11 cellular contexts compared by ENCODE assay signal in the genomic region with DNA sequence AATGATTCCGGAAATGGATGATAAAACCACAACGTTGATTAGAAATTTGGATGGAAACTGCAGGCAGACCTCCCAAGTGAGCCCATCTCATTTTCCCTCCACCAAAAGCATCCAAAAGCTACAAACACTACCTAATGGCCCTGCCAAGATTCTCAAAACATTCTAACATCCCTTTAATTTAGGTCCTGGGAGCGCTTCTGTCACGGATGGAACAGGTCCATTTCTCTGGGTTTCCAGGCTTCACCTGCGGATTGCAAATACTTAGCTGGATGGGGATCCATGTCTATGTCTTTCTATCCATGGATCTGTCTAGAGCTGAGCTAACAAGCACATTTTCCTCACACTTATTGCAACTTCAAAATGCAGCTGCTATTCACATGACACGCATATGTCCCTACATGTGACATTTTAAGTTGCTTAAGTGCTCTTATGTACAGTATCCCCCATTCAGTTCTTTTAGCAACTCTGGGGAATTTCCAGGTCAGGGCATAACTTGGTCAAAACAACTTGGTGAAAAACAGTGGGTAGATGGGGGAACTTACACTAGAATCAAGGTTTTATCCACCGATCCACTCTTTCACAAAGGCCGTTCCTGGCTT.
DNase-seq lines count a peak whose midpoint lies in the region; ATAC-seq and TF ChIP-seq lines count a peak whose summit lies in the region.
"Had no signal": no experiment of that assay in that cellular context is flagged by ENCODE, and none has a peak within 500 bp of the region (broad histone marks: within the 10 kb centered on the region; RNA-seq: fewer than 3 reads in every experiment).

No MANE protein-coding gene starts in this region.

- no peak overlapping the region for H3K4me3 Mint-ChIP-seq in chondrocyte (ENCODE audit: unreplicated experiment)
- H3K4me3 Mint-ChIP-seq in mesothelial cell of epicardium = no peak overlapping the region
- no peak overlapping the region for H3K4me3 Mint-ChIP-seq in activated CD8-positive, alpha-beta T cell treated with anti-CD3 and anti-CD28 coated beads for 36 hours
- H3K4me3 Mint-ChIP-seq: T-helper 17 cell had no signal

- no peak overlapping the region; the same call in 1 of the 2 replicates for H3K4me3 ChIP-seq in AG04450 (ENCODE audit: low read depth, low read length)
- H3K4me3 ChIP-seq in rectal smooth muscle tissue (ENCODE audit: low read length) = no peak overlapping the region

- CTCF ChIA-PET in AG04450 (lab: Charles Lee) = interaction anchor here (0.7 to 3.4 kb wide), 2 partner anchors 14 to 371 kb away, joined by 4 to 15 read pairs; no protein-coding TSS in a partner anchor
- CTCF ChIA-PET in activated CD8-positive, alpha-beta T cell treated with anti-CD3 and anti-CD28 coated beads for 36 hours (lab: Charles Lee) = interaction anchor here (2.9 kb wide), 1 partner anchor 12 kb away, joined by 10 read pairs; no protein-coding TSS in a partner anchor

- TF ChIP-seq CTCF in AG04450 (IDR thresholded peaks at IDR 0.05; ENCODE audit: low read depth, low read length) = no peak
- no peak for TF ChIP-seq CTCF in chondrocyte (IDR thresholded peaks at IDR 0.05)
- no peak for TF ChIP-seq CTCF in mesothelial cell of epicardium (IDR thresholded peaks at IDR 0.05; ENCODE audit: unreplicated experiment)
- TF ChIP-seq CTCF in activated CD8-positive, alpha-beta T cell treated with anti-CD3 and anti-CD28 coated beads for 36 hours (IDR thresholded peaks at IDR 0.05) = no peak

- H3K4me1 Mint-ChIP-seq in chondrocyte (ENCODE audit: low read depth) = peaks cover 77% of the 10 kb centered on the region
- H3K4me1 Mint-ChIP-seq in mesothelial cell of epicardium = peaks cover 21% of the 10 kb centered on the region
- H3K4me1 Mint-ChIP-seq in activated CD8-positive, alpha-beta T cell treated with anti-CD3 and anti-CD28 coated beads for 36 hours (ENCODE audit: low read depth) = no peaks in the 10 kb centered on the region
- H3K4me1 Mint-ChIP-seq: T-helper 17 cell had no signal

- H3K27me3 ChIP-seq in AG04450 (ENCODE audit: control insufficient read depth, insufficient read depth, low read length) = no peaks in the 10 kb centered on the region
- H3K27me3 ChIP-seq in rectal smooth muscle tissue (ENCODE audit: control insufficient read depth, insufficient read depth, low read length) = no peaks in the 10 kb centered on the region

- H3K4me1 ChIP-seq in rectal smooth muscle tissue (ENCODE audit: control insufficient read depth, insufficient read depth, low read length) = peaks cover 38% of the 10 kb centered on the region

- DNase-seq in AG04450 (ENCODE audit: low read depth, low spot score) = no peak
- no peak for DNase-seq in chondrocyte (ENCODE audit: low spot score)
- no peak for DNase-seq in left cardiac atrium
- no peak for DNase-seq in stimulated activated CD4-positive, alpha-beta T cell treated with anti-CD3 and anti-CD28 coated beads, Interleukin-4, amount 100 ng/mL, for 24 hours
- no peak for DNase-seq in mesothelial cell of epicardium (ENCODE audit: low spot score in 2 of 2, unreplicated experiment in 2 of 2)
- DNase-seq in activated CD8-positive, alpha-beta T cell treated with anti-CD3 and anti-CD28 coated beads for 36 hours = no peak
- DNase-seq in hepatic stellate cell (ENCODE audit: low spot score) = no peak
- DNase-seq: erythroblast, NCI-H1092, T-helper 17 cell had no signal

- intact Hi-C loops in left cardiac atrium (cut with DNase I) = loop anchor here in 1 of 2 donors (10.0 kb wide), 1 partner anchor 181 kb away; no protein-coding TSS in a partner anchor
- intact Hi-C loops in activated CD8-positive, alpha-beta T cell treated with anti-CD3 and anti-CD28 coated beads for 36 hours (cut with micrococcal nuclease) = no loop called here

- H3K27me3 Mint-ChIP-seq in chondrocyte (ENCODE audit: low read depth) = no peaks in the 10 kb centered on the region
- H3K27me3 Mint-ChIP-seq in mesothelial cell of epicardium (ENCODE audit: low read depth) = no peaks in the 10 kb centered on the region
- H3K27me3 Mint-ChIP-seq in activated CD8-positive, alpha-beta T cell treated with anti-CD3 and anti-CD28 coated beads for 36 hours = peaks cover 21% of the 10 kb centered on the region

- H3K9me3 Mint-ChIP-seq in chondrocyte (ENCODE audit: low read depth) = no peaks in the 10 kb centered on the region
- peaks cover 4% of the 10 kb centered on the region for H3K9me3 Mint-ChIP-seq in mesothelial cell of epicardium
- H3K9me3 Mint-ChIP-seq in activated CD8-positive, alpha-beta T cell treated with anti-CD3 and anti-CD28 coated beads for 36 hours = no peaks in the 10 kb centered on the region

- peak overlapping the region; percentile 94 for H3K27ac Mint-ChIP-seq in chondrocyte (ENCODE audit: unreplicated experiment)
- H3K27ac Mint-ChIP-seq in mesothelial cell of epicardium = no peak overlapping the region
- H3K27ac Mint-ChIP-seq in activated CD8-positive, alpha-beta T cell treated with anti-CD3 and anti-CD28 coated beads for 36 hours = no peak overlapping the region
- H3K27ac Mint-ChIP-seq: T-helper 17 cell had no signal

- H3K36me3 ChIP-seq in rectal smooth muscle tissue (ENCODE audit: control insufficient read depth, insufficient read depth, low read length) = no peaks in the 10 kb centered on the region

- H3K36me3 Mint-ChIP-seq in chondrocyte (ENCODE audit: low read depth) = peaks cover 34% of the 10 kb centered on the region
- H3K36me3 Mint-ChIP-seq in mesothelial cell of epicardium = peaks cover 5% of the 10 kb centered on the region
- H3K36me3 Mint-ChIP-seq in activated CD8-positive, alpha-beta T cell treated with anti-CD3 and anti-CD28 coated beads for 36 hours (ENCODE audit: low read depth) = no peaks in the 10 kb centered on the region

- peak; percentile 8 to 16 for ATAC-seq in left cardiac atrium
- ATAC-seq in activated CD8-positive, alpha-beta T cell treated with anti-CD3 and anti-CD28 coated beads for 36 hours = no peak
- ATAC-seq: T-helper 17 cell had no signal

- H3K27ac ChIP-seq in AG04450 (ENCODE audit: low read depth, low read length) (peak overlapping the region; percentile 43), rectal smooth muscle tissue (ENCODE audit: low read depth, low read length) (peak overlapping the region; percentile 51)

- H3K9me3 ChIP-seq in AG04450 (ENCODE audit: control insufficient read depth, insufficient read depth, low read length) = no peaks in the 10 kb centered on the region

- H3K9ac ChIP-seq in rectal smooth muscle tissue (ENCODE audit: low read length) = no peak overlapping the region

- POLR2A ChIA-PET in AG04450 (lab: Yijun Ruan, JAX) = interaction anchor here (1.2 kb wide), 1 partner anchor 14 kb away, joined by 4 read pairs; no protein-coding TSS in a partner anchor
- POLR2A ChIA-PET in activated CD8-positive, alpha-beta T cell treated with anti-CD3 and anti-CD28 coated beads for 36 hours (lab: Charles Lee) = no interaction called here
